15 cellular contexts compared by ENCODE assay signal in the genomic region with DNA sequence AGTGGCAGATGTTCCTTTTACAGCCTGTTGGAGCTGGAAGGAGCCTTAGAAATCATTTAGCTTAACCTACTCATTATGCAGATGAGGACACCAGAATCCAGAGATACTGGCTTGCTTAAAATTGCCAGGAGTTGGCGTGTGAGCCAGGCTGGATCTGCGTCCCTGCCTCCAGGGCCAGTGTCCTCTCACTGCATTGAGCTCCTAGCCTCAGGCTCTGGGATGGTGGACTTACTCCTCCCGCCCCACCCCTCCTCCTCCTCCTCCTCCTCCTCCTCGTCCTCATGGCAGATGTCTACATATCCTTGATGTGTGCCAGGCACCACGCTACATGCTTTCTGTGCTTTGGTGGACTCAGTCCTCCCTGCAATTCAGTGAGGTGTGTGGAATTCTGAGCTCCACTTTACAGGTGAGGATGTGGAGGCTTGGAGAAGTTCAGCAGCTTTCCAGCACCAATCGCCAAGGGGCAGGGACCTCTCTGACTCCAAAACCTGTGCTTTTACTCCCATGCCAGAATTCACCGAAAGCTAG. TPM values are rescaled to one million over a fixed set of nuclear protein-coding genes. Genes with fewer than 3 reads are reported as not detected.
"Had no signal": no experiment of that assay in that cellular context is flagged by ENCODE, and none has a peak within 500 bp of the region (broad histone marks: within the 10 kb centered on the region; RNA-seq: fewer than 3 reads in every experiment).

No MANE protein-coding gene starts in this region.

- H3K4me1 ChIP-seq: foreskin keratinocyte had no signal

- H3K9me3 ChIP-seq: neutrophil, stomach, thoracic aorta, transverse colon had no signal

- H3K36me3 ChIP-seq: neutrophil, transverse colon had no signal

- DNase-seq: foreskin keratinocyte; kidney glomerular epithelial cell; mammary epithelial cell; naive thymus-derived CD4-positive, alpha-beta T cell; nephron progenitor cell; small intestine; stimulated activated CD4-positive, alpha-beta T cell treated with anti-CD3 and anti-CD28 coated beads, Interleukin-12 subunit alpha, Interleukin-12 subunit beta, amount 100 ng/mL, for 4 hours; stimulated activated naive CD4-positive, alpha-beta T cell; stomach; substantia nigra; transverse colon had no signal

- H3K27me3 ChIP-seq: foreskin keratinocyte, neutrophil, stomach, transverse colon had no signal

- H3K4me3 ChIP-seq: stomach, thoracic aorta, transverse colon had no signal

- H3K27ac ChIP-seq: foreskin keratinocyte, neutrophil, stomach, thoracic aorta, transverse colon had no signal

RNA-seq across cellular contexts. Expression of a gene that starts 24.1 kb away (rescaled TPM):
- total RNA-seq: mononuclear cell had no signal
- polyA plus RNA-seq: naive thymus-derived CD4-positive, alpha-beta T cell had no signal

RNA-seq across cellular contexts. Expression of a gene that starts 44.1 kb away (rescaled TPM):
- total RNA-seq: epithelial cell of proximal tubule; foreskin keratinocyte; mononuclear cell; naive thymus-derived CD4-positive, alpha-beta T cell had no signal
- polyA plus RNA-seq: foreskin keratinocyte; mammary epithelial cell; naive thymus-derived CD4-positive, alpha-beta T cell had no signal
